Comparison of ENCODE assay signal across 8 cellular contexts in genomic region chr19:54162241-54162805, GRCh38. TPM values are rescaled to one million over a fixed set of nuclear protein-coding genes. Genes with fewer than 3 reads are reported as not detected.
DNase-seq lines count a peak whose midpoint lies in the region; ATAC-seq and TF ChIP-seq lines count a peak whose summit lies in the region.

No MANE protein-coding gene starts in this region.

- no peaks in the 10 kb centered on the region for H3K9me3 Mint-ChIP-seq in T-cell
- H3K9me3 Mint-ChIP-seq in activated naive CD8-positive, alpha-beta T cell treated with anti-CD3 and anti-CD28 coated beads, Interleukin-2, amount 50 U/mL, for 24 hours: no peaks in the 10 kb centered on the region

- peak; percentile 22 for ATAC-seq in IMR-90 (ENCODE audit: low read depth)
- ATAC-seq in T-cell (replicated peaks in 1 of 4): peak; percentile 10 to 21 (median 17)
- peak; percentile 5 for ATAC-seq in activated naive CD8-positive, alpha-beta T cell treated with anti-CD3 and anti-CD28 coated beads, Interleukin-2, amount 50 U/mL, for 24 hours
- ATAC-seq in right cardiac atrium: peak; percentile 42 to 58
- ATAC-seq in sciatic nerve: peak; percentile 59
- ATAC-seq in HG03280 (IDR thresholded peaks at IDR 0.05; ENCODE audit: unreplicated experiment): no peak
- ATAC-seq in GM19397 (IDR thresholded peaks at IDR 0.05; ENCODE audit: unreplicated experiment): no peak

- no peak overlapping the region for H4K91ac ChIP-seq in IMR-90 (ENCODE audit: insufficient read depth, low read depth, low read length)

- H3K18ac ChIP-seq in IMR-90 (ENCODE audit: low read depth, low read length): no peak overlapping the region

- H3K27me3 ChIP-seq in BJ (ENCODE audit: control insufficient read depth, insufficient read depth, low read length): no peaks in the 10 kb centered on the region
- no peaks in the 10 kb centered on the region for H3K27me3 ChIP-seq in IMR-90 (ENCODE audit: control insufficient read depth, insufficient read depth, low read length)
- no peaks in the 10 kb centered on the region for H3K27me3 ChIP-seq in right cardiac atrium (ENCODE audit: control insufficient read depth, insufficient read depth)

- DNase-seq in BJ (ENCODE audit: low read depth) (no peak), IMR-90 (peak; percentile 44), T-cell (peak; percentile 55 to 83 (median 74)), right cardiac atrium (peak; percentile 90 to 95 (median 94)), sciatic nerve (ENCODE audit: low spot score) (peak; percentile 89)
- peak; percentile 82 for DNase-seq in activated naive CD8-positive, alpha-beta T cell treated with anti-CD3 and anti-CD28 coated beads, Interleukin-2, amount 50 U/mL, for 24 hours

- H3K79me1 ChIP-seq in IMR-90 (ENCODE audit: low read depth in 1 of 2, low read length in 2 of 2): peaks cover 10 to 31% of the 10 kb centered on the region in 2 experiments; a peak in 3 of 4 replicates

- intact Hi-C loops in IMR-90 (cut with micrococcal nuclease): no loop called here
- intact Hi-C loops in right cardiac atrium (cut with DNase I): loop anchor here in 1 of 4 donors (10.0 kb wide), 1 partner anchor 72 kb away; no protein-coding TSS in a partner anchor
- intact Hi-C loops in sciatic nerve (cut with DNase I): no loop called here

- peaks cover 47 to 64% (median 59%) of the 10 kb centered on the region in 3 donors for H3K4me1 Mint-ChIP-seq in T-cell
- H3K4me1 Mint-ChIP-seq in activated naive CD8-positive, alpha-beta T cell treated with anti-CD3 and anti-CD28 coated beads, Interleukin-2, amount 50 U/mL, for 24 hours: peaks cover 51% of the 10 kb centered on the region

- H2AK9ac ChIP-seq in IMR-90 (replicated peaks; ENCODE audit: low read depth, low read length, poor library complexity): peak overlapping the region; percentile 55

- POLR2A ChIA-PET in BJ (lab: Charles Lee) (no interaction called here), IMR-90 (lab: Charles Lee; ENCODE audit: unreplicated experiment) (no interaction called here), T-cell (lab: Charles Lee) (no interaction called here)

- 6% methylated on average over 26 of the region's 35 CpGs; no CpG with 5 or more reads in 1 of the 2 experiments for WGBS in IMR-90 (ENCODE audit: extremely low coverage in 2 of 2, insufficient read length in 1 of 2), 2 experiments
- 4% methylated on average over 35 of the region's 35 CpGs for WGBS in right cardiac atrium

- H2BK120ac ChIP-seq in IMR-90 (ENCODE audit: low read depth, low read length): no peak overlapping the region

- no peak overlapping the region for H3K56ac ChIP-seq in IMR-90 (ENCODE audit: extremely low read depth, insufficient read depth, low read length)

- CTCF ChIA-PET in BJ (lab: Yijun Ruan, JAX): no interaction called here
- CTCF ChIA-PET in IMR-90 (lab: Yijun Ruan, JAX): no interaction called here
- CTCF ChIA-PET in T-cell (lab: Charles Lee): interaction anchor here in 1 of 2 donors (0.7 to 1.4 kb wide), 2 partner anchors 26 to 27 kb away, joined by 3 read pairs; partner anchors contain the start of gene MBOAT7

- peaks cover 11% of the 10 kb centered on the region for H3K4me1 ChIP-seq in IMR-90 (ENCODE audit: control insufficient read depth, insufficient read depth, low read length)
- peaks cover 8% of the 10 kb centered on the region for H3K4me1 ChIP-seq in right cardiac atrium (ENCODE audit: control insufficient read depth, insufficient read depth, low read length)

- no peak overlapping the region for H2BK5ac ChIP-seq in IMR-90 (ENCODE audit: low read depth, low read length, poor library complexity, severe bottlenecking)

- peak overlapping the region; percentile 89 for H2AFZ ChIP-seq in IMR-90 (replicated peaks; ENCODE audit: low read length, poor library complexity)

- H3K27ac Mint-ChIP-seq in T-cell: peak overlapping the region; percentile 55 to 78
- no peak overlapping the region for H3K27ac Mint-ChIP-seq in activated naive CD8-positive, alpha-beta T cell treated with anti-CD3 and anti-CD28 coated beads, Interleukin-2, amount 50 U/mL, for 24 hours

- TF ChIP-seq RAD21 in IMR-90 (IDR thresholded peaks at IDR 0.05; ENCODE audit: low read length): no peak

- H2BK20ac ChIP-seq in IMR-90 (ENCODE audit: low read depth, low read length): no peak overlapping the region

- in situ Hi-C loops in IMR-90 (cut with MboI; ENCODE audit: low sequenced_read_pairs): no loop called here

- H3K9me3 ChIP-seq in IMR-90 (ENCODE audit: control insufficient read depth, insufficient read depth, low read length) (no peaks in the 10 kb centered on the region), right cardiac atrium (ENCODE audit: control insufficient read depth, low read length) (no peaks in the 10 kb centered on the region)

- peak overlapping the region in 1 of 2 experiments; percentile 28; a peak in 1 of 4 replicates for H4K8ac ChIP-seq in IMR-90 (ENCODE audit: low read depth in 2 of 2, low read length in 2 of 2)

- no peak overlapping the region for H2AK5ac ChIP-seq in IMR-90 (ENCODE audit: low read depth, low read length)

- H3K4me2 ChIP-seq in IMR-90 (ENCODE audit: low read depth, low read length): peak overlapping the region; percentile 86

- no peak overlapping the region for H4K5ac ChIP-seq in IMR-90 (ENCODE audit: low read depth, low read length)

- H3K4me3 ChIP-seq in BJ (ENCODE audit: low read depth, low read length): peak overlapping the region; percentile 47
- H3K4me3 ChIP-seq in IMR-90 (ENCODE audit: insufficient read depth, low read depth, low read length): peak overlapping the region; percentile 76
- peak overlapping the region; percentile 31 for H3K4me3 ChIP-seq in right cardiac atrium (ENCODE audit: low read length)

- H3K23ac ChIP-seq in IMR-90 (ENCODE audit: low read depth, low read length): no peak overlapping the region

- no peak overlapping the region for H3K14ac ChIP-seq in IMR-90 (replicated peaks; ENCODE audit: low read depth, low read length)

- H3K9ac ChIP-seq in IMR-90 (ENCODE audit: low read depth, low read length): no peak overlapping the region

- dilution Hi-C loops in IMR-90 (cut with HindIII; ENCODE audit: low sequenced_read_pairs, unreplicated experiment): no loop called here

- H4K20me1 ChIP-seq in IMR-90 (ENCODE audit: insufficient read depth, low read length): no peaks in the 10 kb centered on the region

- H2BK15ac ChIP-seq in IMR-90 (ENCODE audit: low read depth, low read length): no peak overlapping the region

- H3K4me3 Mint-ChIP-seq in T-cell: peak overlapping the region; percentile 80 to 94 (median 82)
- peak overlapping the region; percentile 75 for H3K4me3 Mint-ChIP-seq in activated naive CD8-positive, alpha-beta T cell treated with anti-CD3 and anti-CD28 coated beads, Interleukin-2, amount 50 U/mL, for 24 hours

- H3K36me3 ChIP-seq in BJ (ENCODE audit: control insufficient read depth, insufficient read depth, low read length) (no peaks in the 10 kb centered on the region; the same call in 1 of the 2 replicates), IMR-90 (ENCODE audit: control insufficient read depth, insufficient read depth, low read length) (peaks cover 4% of the 10 kb centered on the region; the same call in 1 of the 2 replicates)

- H3K4ac ChIP-seq in IMR-90 (ENCODE audit: low read depth, low read length): no peak overlapping the region

- peaks cover 5% of the 10 kb centered on the region for H3K36me3 Mint-ChIP-seq in T-cell
- H3K36me3 Mint-ChIP-seq in activated naive CD8-positive, alpha-beta T cell treated with anti-CD3 and anti-CD28 coated beads, Interleukin-2, amount 50 U/mL, for 24 hours (ENCODE audit: low read depth): peaks cover 2% of the 10 kb centered on the region

- no peak for TF ChIP-seq POLR2A in IMR-90 (IDR thresholded peaks at IDR 0.05; ENCODE audit: low read depth, low read length)

- no peak for TF ChIP-seq CTCF in BJ (IDR thresholded peaks at IDR 0.05; ENCODE audit: insufficient read depth, low read depth, low read length)
- TF ChIP-seq CTCF in IMR-90 (conservative IDR thresholded peaks at IDR 0.05; ENCODE audit: low read depth, low read length): no peak

- no peaks in the 10 kb centered on the region for H3K27me3 Mint-ChIP-seq in T-cell
- peaks cover 11% of the 10 kb centered on the region for H3K27me3 Mint-ChIP-seq in activated naive CD8-positive, alpha-beta T cell treated with anti-CD3 and anti-CD28 coated beads, Interleukin-2, amount 50 U/mL, for 24 hours

- BruUV-seq in IMR-90 (replicated peaks; lab: Mats Ljungman, UMichigan): no TSS peak

- no peak overlapping the region for H3K27ac ChIP-seq in IMR-90 (ENCODE audit: insufficient read depth, low read length)
- H3K27ac ChIP-seq in right cardiac atrium (ENCODE audit: low read length): no peak overlapping the region

- H3K9me1 ChIP-seq in IMR-90 (ENCODE audit: insufficient read depth, low read length): no peaks in the 10 kb centered on the region; the same call in none of the 2 replicates

RNA-seq across cellular contexts. Expression of gene LENG1, which starts 2.8 kb away (rescaled TPM):
- 3.7 and 4.4 TPM in 2 replicates for polyA plus RNA-seq in BJ (2011; rRNA removed)
- polyA minus RNA-seq in BJ (2011; rRNA and poly(A)+ RNA removed): 0.26 and 0.71 TPM in 2 replicates
- 2.7 and 5.0 TPM in 2 replicates for total RNA-seq in IMR-90 (2012; rRNA removed)
- 5.3 and 6.1 TPM in 2 replicates for polyA plus RNA-seq in IMR-90 (2012; rRNA removed)
- polyA plus RNA-seq in IMR-90 (2012; cell fraction: cytosol; rRNA removed): 4.1 and 8.6 TPM in 2 replicates
- polyA plus RNA-seq in IMR-90 (2012; cell fraction: nucleus; rRNA removed; ENCODE audit: low replicate concordance): 2.3 and 4.0 TPM in 2 replicates
- 10 to 100 TPM in 4 of 5 donors, 1 to 10 TPM in 1; 8.4 to 21.5 (median 19.2) TPM for total RNA-seq in T-cell
- total RNA-seq in right cardiac atrium: 1 to 10 TPM; 5.3 to 7.6 (median 7.0) TPM
- polyA plus RNA-seq in right cardiac atrium: 11.0 TPM
- total RNA-seq in sciatic nerve: 6.3 TPM

RNA-seq across cellular contexts. Expression of gene TMC4, which starts 10.6 kb away (rescaled TPM):
- polyA plus RNA-seq in BJ (2011; rRNA removed) (0.54 and 0.55 TPM in 2 replicates), IMR-90 (2012; rRNA removed) (1.1 and 1.3 TPM in 2 replicates), right cardiac atrium (2.3 TPM)
- polyA minus RNA-seq in BJ (2011; rRNA and poly(A)+ RNA removed): 0.57 TPM in 1 of 2 replicates, not detected in the other
- total RNA-seq in IMR-90 (2012; rRNA removed) (0.28 and 0.72 TPM in 2 replicates), T-cell (1 to 10 TPM in 4 of 5 donors, under 1 TPM in 1; 0.78 to 2.6 (median 1.4) TPM), right cardiac atrium (1 to 10 TPM; 1.0 to 3.8 (median 2.5) TPM), sciatic nerve (2.9 TPM)
- polyA plus RNA-seq in IMR-90 (2012; cell fraction: cytosol; rRNA removed): 2.3 and 2.6 TPM in 2 replicates
- polyA plus RNA-seq in IMR-90 (2012; cell fraction: nucleus; rRNA removed; ENCODE audit: low replicate concordance): 3.1 and 5.7 TPM in 2 replicates

RNA-seq across cellular contexts. Expression of gene CNOT3, which starts 24.8 kb away (rescaled TPM):
- polyA plus RNA-seq in BJ (2011; rRNA removed): 6.2 and 6.3 TPM in 2 replicates
- 11.3 and 19.7 TPM in 2 replicates for polyA minus RNA-seq in BJ (2011; rRNA and poly(A)+ RNA removed)
- total RNA-seq in IMR-90 (2012; rRNA removed): 5.4 and 10.6 TPM in 2 replicates
- polyA plus RNA-seq in IMR-90 (2012; rRNA removed): 19.9 and 26.7 TPM in 2 replicates
- polyA plus RNA-seq in IMR-90 (2012; cell fraction: cytosol; rRNA removed): 15.1 and 18.3 TPM in 2 replicates
- polyA plus RNA-seq in IMR-90 (2012; cell fraction: nucleus; rRNA removed; ENCODE audit: low replicate concordance): 31.9 and 33.6 TPM in 2 replicates
- 10 to 100 TPM; 45.9 to 83.1 (median 77.0) TPM for total RNA-seq in T-cell
- 10 to 100 TPM; 20.3 to 26.5 (median 23.3) TPM for total RNA-seq in right cardiac atrium
- polyA plus RNA-seq in right cardiac atrium: 18.2 TPM
- 38.1 TPM for total RNA-seq in sciatic nerve

RNA-seq across cellular contexts. Expression of gene MBOAT7, which starts 27.1 kb away (rescaled TPM):
- 75.1 and 101 TPM in 2 replicates for polyA plus RNA-seq in BJ (2011; rRNA removed)
- 61.0 and 72.7 TPM in 2 replicates for polyA minus RNA-seq in BJ (2011; rRNA and poly(A)+ RNA removed)
- total RNA-seq in IMR-90 (2012; rRNA removed): 9.2 and 11.3 TPM in 2 replicates
- polyA plus RNA-seq in IMR-90 (2012; rRNA removed): 121 and 137 TPM in 2 replicates
- polyA plus RNA-seq in IMR-90 (2012; cell fraction: cytosol; rRNA removed): 132 and 169 TPM in 2 replicates
- 124 and 275 TPM in 2 replicates for polyA plus RNA-seq in IMR-90 (2012; cell fraction: nucleus; rRNA removed; ENCODE audit: low replicate concordance)
- total RNA-seq in T-cell: 10 to 100 TPM; 24.0 to 44.8 (median 38.9) TPM
- 10 to 100 TPM; 18.9 to 23.6 (median 21.4) TPM for total RNA-seq in right cardiac atrium
- polyA plus RNA-seq in right cardiac atrium: 16.1 TPM
- total RNA-seq in sciatic nerve: 56.0 TPM

RNA-seq across cellular contexts. Expression of gene TSEN34, which starts 28.8 kb away (rescaled TPM):
- polyA plus RNA-seq in BJ (2011; rRNA removed) (36.2 and 53.9 TPM in 2 replicates), IMR-90 (2012; rRNA removed) (69.4 and 85.4 TPM in 2 replicates), right cardiac atrium (20.9 TPM)
- 17.9 and 27.1 TPM in 2 replicates for polyA minus RNA-seq in BJ (2011; rRNA and poly(A)+ RNA removed)
- total RNA-seq in IMR-90 (2012; rRNA removed) (32.1 and 34.4 TPM in 2 replicates), T-cell (10 to 100 TPM in 4 of 5 donors, 1 to 10 TPM in 1; 9.5 to 28.5 (median 23.5) TPM), right cardiac atrium (10 to 100 TPM; 17.6 to 22.1 (median 18.3) TPM), sciatic nerve (24.3 TPM)
- polyA plus RNA-seq in IMR-90 (2012; cell fraction: cytosol; rRNA removed): 76.0 and 115 TPM in 2 replicates
- 23.3 and 54.8 TPM in 2 replicates for polyA plus RNA-seq in IMR-90 (2012; cell fraction: nucleus; rRNA removed; ENCODE audit: low replicate concordance)

Comparison
In these comparisons a context has a peak if more than half of its experiments do, and no peak if none do; other contexts are left out.
1. ATAC-seq: peak in IMR-90 (single experiment), T-cell (4 of 4), activated naive CD8-positive, alpha-beta T cell treated with anti-CD3 and anti-CD28 coated beads, Interleukin-2, amount 50 U/mL, for 24 hours (single experiment), right cardiac atrium (2 of 2) and sciatic nerve (single experiment); none in HG03280 (single experiment) and GM19397 (single experiment).
2. Peak in every context shown above with its lines, with median percentiles within 50 percentile points of each other: H3K4me3 ChIP-seq.